ENCODE assay signal across 1 cellular context in the genomic region with DNA sequence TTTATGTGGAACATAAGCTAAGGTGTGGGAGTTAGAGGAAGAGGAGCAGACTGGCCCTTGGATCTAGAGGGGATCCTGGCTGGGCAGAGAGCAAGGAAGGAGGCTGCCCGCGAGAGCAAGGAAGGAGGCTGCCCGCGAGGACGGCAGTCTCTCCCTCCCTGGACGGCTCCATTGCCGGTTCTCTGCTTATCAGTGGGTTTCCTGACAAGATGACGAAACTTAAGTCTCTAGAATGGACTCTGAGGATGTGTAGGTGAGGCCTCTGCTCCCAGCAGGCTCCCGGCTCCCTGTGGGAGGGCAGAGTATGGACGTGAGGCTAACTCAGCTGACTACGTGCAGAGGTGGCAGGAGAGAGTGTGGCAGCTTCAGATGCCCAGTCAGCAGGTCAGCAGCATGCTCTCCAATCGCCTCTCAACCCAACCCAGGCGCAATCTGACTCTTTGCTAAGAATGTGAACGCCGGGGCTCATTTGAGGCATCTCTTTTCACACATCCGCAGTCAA.
TF ChIP-seq lines count a peak whose summit lies in the region.

No MANE protein-coding gene starts in this region.

TF ChIP-seq in K562, 482 proteins besides CTCF, POLR2A, EP300 and RAD21 (continued from another document):
- TF ChIP-seq ZMIZ1 (IDR thresholded peaks at IDR 0.05; ENCODE audit: low read depth in 2 of 2, low read length in 2 of 2) (no peak), ARID2 (IDR thresholded peaks at IDR 0.05) (no peak)
- TF ChIP-seq, protein P1, sequence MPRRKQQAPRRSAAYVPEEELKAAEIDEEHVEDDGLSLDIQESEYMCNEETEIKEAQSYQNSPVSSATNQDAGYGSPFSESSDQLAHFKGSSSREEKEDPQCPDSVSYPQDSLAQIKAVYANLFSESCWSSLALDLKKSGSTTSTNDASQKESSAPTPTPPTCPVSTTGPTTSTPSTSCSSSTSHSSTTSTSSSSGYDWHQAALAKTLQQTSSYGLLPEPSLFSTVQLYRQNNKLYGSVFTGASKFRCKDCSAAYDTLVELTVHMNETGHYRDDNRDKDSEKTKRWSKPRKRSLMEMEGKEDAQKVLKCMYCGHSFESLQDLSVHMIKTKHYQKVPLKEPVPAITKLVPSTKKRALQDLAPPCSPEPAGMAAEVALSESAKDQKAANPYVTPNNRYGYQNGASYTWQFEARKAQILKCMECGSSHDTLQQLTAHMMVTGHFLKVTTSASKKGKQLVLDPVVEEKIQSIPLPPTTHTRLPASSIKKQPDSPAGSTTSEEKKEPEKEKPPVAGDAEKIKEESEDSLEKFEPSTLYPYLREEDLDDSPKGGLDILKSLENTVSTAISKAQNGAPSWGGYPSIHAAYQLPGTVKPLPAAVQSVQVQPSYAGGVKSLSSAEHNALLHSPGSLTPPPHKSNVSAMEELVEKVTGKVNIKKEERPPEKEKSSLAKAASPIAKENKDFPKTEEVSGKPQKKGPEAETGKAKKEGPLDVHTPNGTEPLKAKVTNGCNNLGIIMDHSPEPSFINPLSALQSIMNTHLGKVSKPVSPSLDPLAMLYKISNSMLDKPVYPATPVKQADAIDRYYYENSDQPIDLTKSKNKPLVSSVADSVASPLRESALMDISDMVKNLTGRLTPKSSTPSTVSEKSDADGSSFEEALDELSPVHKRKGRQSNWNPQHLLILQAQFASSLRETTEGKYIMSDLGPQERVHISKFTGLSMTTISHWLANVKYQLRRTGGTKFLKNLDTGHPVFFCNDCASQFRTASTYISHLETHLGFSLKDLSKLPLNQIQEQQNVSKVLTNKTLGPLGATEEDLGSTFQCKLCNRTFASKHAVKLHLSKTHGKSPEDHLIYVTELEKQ (CRISPR knock-in tag; IDR thresholded peaks at IDR 0.05): no peak
